ENCODE assay signal across 2 cellular contexts in genomic region chr5:139306197-139306596, GRCh38.
TF ChIP-seq lines count a peak whose summit lies in the region.

No MANE protein-coding gene starts in this region.

TF ChIP-seq in A549, 52 proteins besides CTCF, POLR2A, EP300 and RAD21 (continued from another document):
- TF ChIP-seq ELK1 (IDR thresholded peaks at IDR 0.05; ENCODE audit: low read depth, low read length) (no peak), MAFK (IDR thresholded peaks at IDR 0.05; ENCODE audit: partially characterized antibody) (no peak), JUN (IDR thresholded peaks at IDR 0.05) (no peak), CHD4 (IDR thresholded peaks at IDR 0.05; ENCODE audit: borderline replicate concordance) (no peak), RCOR1 (IDR thresholded peaks at IDR 0.05; ENCODE audit: low read depth, low read length) (no peak), NPAS2 (CRISPR knock-in tag; IDR thresholded peaks at IDR 0.05; ENCODE audit: borderline replicate concordance) (no peak), NR3C1 (IDR thresholded peaks at IDR 0.05) (no peak), HMGXB4 (CRISPR knock-in tag; IDR thresholded peaks at IDR 0.05; ENCODE audit: borderline replicate concordance) (no peak), BHLHE40 (IDR thresholded peaks at IDR 0.05; ENCODE audit: low read depth, low read length) (no peak), E2F6 (IDR thresholded peaks at IDR 0.05; ENCODE audit: borderline replicate concordance, low read depth) (no peak), TFCP2L1 (CRISPR knock-in tag; IDR thresholded peaks at IDR 0.05) (no peak), HOXA7 (CRISPR knock-in tag; IDR thresholded peaks at IDR 0.05) (no peak), FOSB (CRISPR knock-in tag; IDR thresholded peaks at IDR 0.05) (no peak)

TF ChIP-seq in WTC11, 78 proteins besides CTCF, POLR2A, EP300 and RAD21 (continued from another document):
- TF ChIP-seq PRDM15 (CRISPR knock-in tag; IDR thresholded peaks at IDR 0.05): no peak
- no peak for TF ChIP-seq ZNF396 (CRISPR knock-in tag; IDR thresholded peaks at IDR 0.05; ENCODE audit: borderline replicate concordance)
- no peak for TF ChIP-seq ESRRA (CRISPR knock-in tag; IDR thresholded peaks at IDR 0.05; ENCODE audit: borderline replicate concordance)
- no peak for TF ChIP-seq ZSCAN18 (CRISPR knock-in tag; IDR thresholded peaks at IDR 0.05)
- no peak for TF ChIP-seq TEAD4 (CRISPR knock-in tag; IDR thresholded peaks at IDR 0.05)
- TF ChIP-seq CBFB (CRISPR knock-in tag; IDR thresholded peaks at IDR 0.05; ENCODE audit: low read depth): no peak
- no peak for TF ChIP-seq ZNF263 (CRISPR knock-in tag; IDR thresholded peaks at IDR 0.05; ENCODE audit: low read depth)
- no peak for TF ChIP-seq KAT7 (CRISPR knock-in tag; IDR thresholded peaks at IDR 0.05; ENCODE audit: borderline replicate concordance)
- TF ChIP-seq FOXJ3 (CRISPR knock-in tag; IDR thresholded peaks at IDR 0.05; ENCODE audit: borderline replicate concordance): no peak
- TF ChIP-seq RORB (CRISPR knock-in tag; IDR thresholded peaks at IDR 0.05): no peak
- TF ChIP-seq ZNF121 (CRISPR knock-in tag; IDR thresholded peaks at IDR 0.05): no peak
- TF ChIP-seq E2F5 (CRISPR knock-in tag; IDR thresholded peaks at IDR 0.05): no peak
- TF ChIP-seq NFATC4 (CRISPR knock-in tag; IDR thresholded peaks at IDR 0.05): no peak
- no peak for TF ChIP-seq FOXP4 (CRISPR knock-in tag; IDR thresholded peaks at IDR 0.05)
- no peak for TF ChIP-seq HMGA2 (CRISPR knock-in tag; IDR thresholded peaks at IDR 0.05)
- no peak for TF ChIP-seq SP1 (CRISPR knock-in tag; conservative IDR thresholded peaks at IDR 0.05)
- no peak for TF ChIP-seq ZNF671 (CRISPR knock-in tag; IDR thresholded peaks at IDR 0.05)
